Comparison of ENCODE assay signal across 8 cellular contexts in genomic region chr5:124649548-124650501, GRCh38.
DNase-seq lines count a peak whose midpoint lies in the region; ATAC-seq and TF ChIP-seq lines count a peak whose summit lies in the region.

No MANE protein-coding gene starts in this region.

- no peaks in the 10 kb centered on the region for H3K36me3 ChIP-seq in thoracic aorta

- ATAC-seq in GM19463 (IDR thresholded peaks at IDR 0.05; ENCODE audit: unreplicated experiment) (peak; percentile 78), HG03558 (IDR thresholded peaks at IDR 0.05; ENCODE audit: extremely low read depth, unreplicated experiment) (peak; percentile 66), thoracic aorta (ENCODE audit: insufficient number of reproducible peaks, low FRiP score, low read depth) (no peak)

- peak overlapping the region; percentile 8 for H3K4me3 Mint-ChIP-seq in nephron progenitor cell

- H3K36me3 Mint-ChIP-seq in nephron progenitor cell (ENCODE audit: low read depth), result peaks cover 52% of the 10 kb centered on the region

- no peaks in the 10 kb centered on the region for H3K9me3 Mint-ChIP-seq in nephron progenitor cell

- TF ChIP-seq CTCF in epithelial cell of proximal tubule (conservative IDR thresholded peaks at IDR 0.05; ENCODE audit: low read depth, low read length) (no peak), nephron progenitor cell (IDR thresholded peaks at IDR 0.05) (no peak), thoracic aorta (IDR thresholded peaks at IDR 0.05) (no peak)

- H3K9me3 ChIP-seq in thoracic aorta, result no peaks in the 10 kb centered on the region

- DNase-seq in CD1c-positive myeloid dendritic cell (ENCODE audit: extremely low spot score) (peak; percentile 97), NOMO-1 treated with dmso at 0.1 percent for 144 hours (lab: John Stamatoyannopoulos, UW; ENCODE audit: unreplicated experiment) (peak; percentile 94), epithelial cell of proximal tubule (ENCODE audit: low read depth) (no peak), nephron progenitor cell (no peak), thoracic aorta (ENCODE audit: low spot score) (no peak)
- peak; percentile 61 for DNase-seq in activated CD8-positive, alpha-beta memory T cell treated with anti-CD3 and anti-CD28 coated beads, Interleukin-2, amount 50 U/mL, for 4 hours

- H3K4me1 Mint-ChIP-seq in nephron progenitor cell, result peaks cover 88% of the 10 kb centered on the region

- no peaks in the 10 kb centered on the region for H3K27me3 ChIP-seq in thoracic aorta (replicated peaks; ENCODE audit: insufficient read depth)

- H3K27ac ChIP-seq in thoracic aorta, result no peak overlapping the region

- no peaks in the 10 kb centered on the region for H3K27me3 Mint-ChIP-seq in nephron progenitor cell (ENCODE audit: low read depth, poor library complexity)

- peak overlapping the region; percentile 75 for H3K27ac Mint-ChIP-seq in nephron progenitor cell

- peaks cover 15 to 29% of the 10 kb centered on the region in 2 donors for H3K4me1 ChIP-seq in thoracic aorta (ENCODE audit: control insufficient read depth in 1 of 2, low read depth in 2 of 2)

- H3K4me3 ChIP-seq in epithelial cell of proximal tubule (ENCODE audit: low read depth, low read length) (peak overlapping the region; percentile 18), thoracic aorta (peak overlapping the region; percentile 33)

Comparison
In these comparisons a context has a peak if more than half of its experiments do, and no peak if none do; other contexts are left out.
1. DNase-seq: peak in CD1c-positive myeloid dendritic cell (single experiment), NOMO-1 treated with dmso at 0.1 percent for 144 hours (single experiment) and activated CD8-positive, alpha-beta memory T cell treated with anti-CD3 and anti-CD28 coated beads, Interleukin-2, amount 50 U/mL, for 4 hours (single experiment); none in epithelial cell of proximal tubule (single experiment), nephron progenitor cell (single experiment) and thoracic aorta (single experiment).